Comparison of ENCODE assay signal across 15 cellular contexts in the genomic region with DNA sequence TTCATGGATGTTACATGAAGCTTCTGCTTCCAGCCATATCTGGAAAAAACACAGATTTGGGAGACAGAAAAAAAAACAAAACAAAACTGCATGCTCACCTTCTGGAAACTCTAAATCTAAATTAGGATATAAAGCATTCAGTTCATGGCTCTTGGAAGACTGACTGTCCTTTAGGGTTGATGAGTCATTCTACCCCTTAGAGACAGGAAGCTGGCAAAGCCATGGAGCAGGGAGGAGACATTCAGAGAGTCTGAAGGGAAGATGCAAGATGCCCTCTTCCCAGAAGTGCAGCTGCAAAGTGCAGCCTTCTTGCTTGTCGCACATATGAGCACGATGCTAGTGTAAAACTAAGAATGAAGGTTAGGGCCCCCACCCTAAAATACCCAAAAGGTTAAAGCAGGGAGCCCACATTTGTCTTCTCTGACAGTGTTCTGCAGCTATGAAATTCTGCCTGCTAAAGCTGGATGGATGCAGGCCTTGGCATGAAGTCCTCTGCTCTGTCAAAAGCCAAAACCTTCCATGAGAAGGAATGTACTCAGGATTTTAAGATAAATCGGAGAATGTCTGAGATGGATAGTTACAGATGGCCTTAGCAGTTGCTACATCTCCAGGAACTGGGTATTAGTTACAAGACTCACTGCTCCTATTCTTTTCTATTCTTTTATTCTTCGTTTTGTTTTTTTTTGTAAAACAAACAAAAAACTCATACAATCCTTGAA.
DNase-seq lines count a peak whose midpoint lies in the region; ATAC-seq, FAIRE-seq and TF ChIP-seq lines count a peak whose summit lies in the region.
"Had no signal": no experiment of that assay in that cellular context is flagged by ENCODE, and none has a peak within 500 bp of the region (broad histone marks: within the 10 kb centered on the region; RNA-seq: fewer than 3 reads in every experiment).

No MANE protein-coding gene starts in this region.

- no peaks in the 10 kb centered on the region for H3K9me1 ChIP-seq in K562 (ENCODE audit: control insufficient read depth, insufficient read depth, low read length)

- H3K4me3 ChIP-seq in K562 = no peak overlapping the region
- no peak overlapping the region for H3K4me3 ChIP-seq in kidney epithelial cell (ENCODE audit: low read depth, low read length)

- no peak for TF ChIP-seq POLR2A in K562 (conservative IDR thresholded peaks at IDR 0.05)

- intact Hi-C loops in K562 (cut with micrococcal nuclease) = no loop called here

- no peaks in the 10 kb centered on the region for H4K20me1 ChIP-seq in K562 (replicated peaks; ENCODE audit: control insufficient read depth, insufficient read depth, low read length)

- H3K27me3 ChIP-seq in K562 (ENCODE audit: control insufficient read depth in 2 of 2, insufficient read depth in 2 of 2, low read length in 2 of 2) (peaks cover 0 to 14% of the 10 kb centered on the region in 2 experiments; a peak in 2 of 5 replicates), kidney epithelial cell (ENCODE audit: control insufficient read depth, insufficient read depth, low read length) (no peaks in the 10 kb centered on the region)

- no peaks in the 10 kb centered on the region for H3K4me1 ChIP-seq in K562 (replicated peaks in 1 of 2; ENCODE audit: control insufficient read depth in 2 of 2, insufficient read depth in 2 of 2, low read length in 2 of 2)

- no peak for TF ChIP-seq CTCF in K562 (IDR thresholded peaks at IDR 0.05 in 2 of 3, conservative IDR thresholded peaks at IDR 0.05 in 1 of 3; ENCODE audit: insufficient read depth in 2 of 3, low read depth in 1 of 3, low read length in 3 of 3)
- TF ChIP-seq CTCF in kidney epithelial cell (IDR thresholded peaks at IDR 0.05; ENCODE audit: insufficient read depth, low read length, poor library complexity, severe bottlenecking) = no peak

- no peak overlapping the region for H3K27ac ChIP-seq in K562 (ENCODE audit: extremely low read depth, low read depth, low read length)

- in situ Hi-C loops in K562 (cut with MboI) = no loop called here

- no peak for TF ChIP-seq EP300 in K562 (IDR thresholded peaks at IDR 0.05; ENCODE audit: low read length)

- H3K9ac ChIP-seq in K562 (ENCODE audit: insufficient read depth in 1 of 2, low read depth in 2 of 2, low read length in 2 of 2) = no peak overlapping the region

- no peak overlapping the region for H2AFZ ChIP-seq in K562 (ENCODE audit: low read depth, low read length)

- FAIRE-seq in K562 (lab: Jason Lieb, UNC) (no peak), GM19239 (lab: Jason Lieb, UNC) (no peak)
- FAIRE-seq: endometrium had no signal

- 0% methylated on average over 4 of the region's 4 CpGs for WGBS in K562 (ENCODE audit: insufficient coverage, low coverage, missing lambda C conversion rate)

- CTCF ChIA-PET in K562 (lab: Yijun Ruan, JAX; ENCODE audit: low intra/inter-chr PET ratio) = no interaction called here

- no TSS peak for BruUV-seq in K562 (replicated peaks; lab: Mats Ljungman, UMichigan)

- H3K36me3 ChIP-seq in K562 (ENCODE audit: control insufficient read depth, insufficient read depth, low read length) = no peaks in the 10 kb centered on the region
- H3K36me3 ChIP-seq in kidney epithelial cell (ENCODE audit: control insufficient read depth, insufficient read depth, low read length) = no peaks in the 10 kb centered on the region

- DNase-seq in AG08395 (ENCODE audit: low spot score) = peak; percentile 87
- DNase-seq in Kasumi-1 (lab: John Stamatoyannopoulos, UW) = peak; percentile 16 to 34
- DNase-seq in K562 (ENCODE audit: extremely low read depth in 1 of 4, low spot score in 3 of 4) = peak in 1 of 4 experiments; percentile 8
- peak; percentile 14 for DNase-seq in kidney epithelial cell (ENCODE audit: low read depth)
- no peak for DNase-seq in GM19239 (ENCODE audit: insufficient read length, low spot score)
- no peak for DNase-seq in activated T-cell treated with anti-CD3 and anti-CD28 coated beads for 4 hours
- DNase-seq: activated CD8-positive, alpha-beta T cell treated with anti-CD3 and anti-CD28 coated beads, Interleukin-2, amount 10 ng/mL, durations not matched to agents 7 days and 5 days; activated naive CD8-positive, alpha-beta T cell treated with anti-CD3 and anti-CD28 coated beads, Interleukin-2, amount 10 ng/mL, durations not matched to agents 7 days and 5 days; CD4-positive, alpha-beta memory T cell; KBM-7; NCI-H510A treated with DMSO at 0.1 percent for 48 hours; posterior cingulate gyrus had no signal

- no peak for TF ChIP-seq RAD21 in K562 (CRISPR knock-in tag; conservative IDR thresholded peaks at IDR 0.05 in 1 of 2, IDR thresholded peaks at IDR 0.05 in 1 of 2)

- no peaks in the 10 kb centered on the region for H3K9me3 ChIP-seq in K562 (replicated peaks; ENCODE audit: control insufficient read depth, insufficient read depth, low read depth, low read length)

- POLR2A ChIA-PET in K562 (lab: Yijun Ruan, JAX) = no interaction called here

- ATAC-seq in K562 = no peak
- no peak for ATAC-seq in HG02763 (IDR thresholded peaks at IDR 0.05; ENCODE audit: unreplicated experiment)
- no peak for ATAC-seq in HG02840 (IDR thresholded peaks at IDR 0.05; ENCODE audit: low FRiP score, unreplicated experiment)
- ATAC-seq: activated CD8-positive, alpha-beta T cell treated with anti-CD3 and anti-CD28 coated beads, Interleukin-2, amount 10 ng/mL, durations not matched to agents 7 days and 5 days had no signal

- no peaks in the 10 kb centered on the region for H3K79me2 ChIP-seq in K562 (ENCODE audit: control insufficient read depth, insufficient read depth, low read length)

- H3K4me2 ChIP-seq in K562 (ENCODE audit: insufficient read depth, low read length) = no peak overlapping the region

TF ChIP-seq in K562, 482 proteins besides CTCF, POLR2A, EP300 and RAD21:
- TF ChIP-seq, protein P1, sequence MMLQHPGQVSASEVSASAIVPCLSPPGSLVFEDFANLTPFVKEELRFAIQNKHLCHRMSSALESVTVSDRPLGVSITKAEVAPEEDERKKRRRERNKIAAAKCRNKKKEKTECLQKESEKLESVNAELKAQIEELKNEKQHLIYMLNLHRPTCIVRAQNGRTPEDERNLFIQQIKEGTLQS (IDR thresholded peaks at IDR 0.05) = peak; percentile 40
- TF ChIP-seq, protein P1 (CRISPR knock-in tag; conservative IDR thresholded peaks at IDR 0.05) = no peak
- TF ChIP-seq CREB1 (IDR thresholded peaks at IDR 0.05) = no peak
- no peak for TF ChIP-seq CREB1 (CRISPR knock-in tag; IDR thresholded peaks at IDR 0.05)
- no peak for TF ChIP-seq RNF2 (IDR thresholded peaks at IDR 0.05)
- no peak for TF ChIP-seq NR2C2 (CRISPR knock-in tag; IDR thresholded peaks at IDR 0.05)
- TF ChIP-seq NR2C2 (tag; IDR thresholded peaks at IDR 0.05) = no peak
- TF ChIP-seq, protein P2, sequence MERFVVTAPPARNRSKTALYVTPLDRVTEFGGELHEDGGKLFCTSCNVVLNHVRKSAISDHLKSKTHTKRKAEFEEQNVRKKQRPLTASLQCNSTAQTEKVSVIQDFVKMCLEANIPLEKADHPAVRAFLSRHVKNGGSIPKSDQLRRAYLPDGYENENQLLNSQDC (CRISPR knock-in tag; IDR thresholded peaks at IDR 0.05) = no peak
- TF ChIP-seq, protein P3, sequence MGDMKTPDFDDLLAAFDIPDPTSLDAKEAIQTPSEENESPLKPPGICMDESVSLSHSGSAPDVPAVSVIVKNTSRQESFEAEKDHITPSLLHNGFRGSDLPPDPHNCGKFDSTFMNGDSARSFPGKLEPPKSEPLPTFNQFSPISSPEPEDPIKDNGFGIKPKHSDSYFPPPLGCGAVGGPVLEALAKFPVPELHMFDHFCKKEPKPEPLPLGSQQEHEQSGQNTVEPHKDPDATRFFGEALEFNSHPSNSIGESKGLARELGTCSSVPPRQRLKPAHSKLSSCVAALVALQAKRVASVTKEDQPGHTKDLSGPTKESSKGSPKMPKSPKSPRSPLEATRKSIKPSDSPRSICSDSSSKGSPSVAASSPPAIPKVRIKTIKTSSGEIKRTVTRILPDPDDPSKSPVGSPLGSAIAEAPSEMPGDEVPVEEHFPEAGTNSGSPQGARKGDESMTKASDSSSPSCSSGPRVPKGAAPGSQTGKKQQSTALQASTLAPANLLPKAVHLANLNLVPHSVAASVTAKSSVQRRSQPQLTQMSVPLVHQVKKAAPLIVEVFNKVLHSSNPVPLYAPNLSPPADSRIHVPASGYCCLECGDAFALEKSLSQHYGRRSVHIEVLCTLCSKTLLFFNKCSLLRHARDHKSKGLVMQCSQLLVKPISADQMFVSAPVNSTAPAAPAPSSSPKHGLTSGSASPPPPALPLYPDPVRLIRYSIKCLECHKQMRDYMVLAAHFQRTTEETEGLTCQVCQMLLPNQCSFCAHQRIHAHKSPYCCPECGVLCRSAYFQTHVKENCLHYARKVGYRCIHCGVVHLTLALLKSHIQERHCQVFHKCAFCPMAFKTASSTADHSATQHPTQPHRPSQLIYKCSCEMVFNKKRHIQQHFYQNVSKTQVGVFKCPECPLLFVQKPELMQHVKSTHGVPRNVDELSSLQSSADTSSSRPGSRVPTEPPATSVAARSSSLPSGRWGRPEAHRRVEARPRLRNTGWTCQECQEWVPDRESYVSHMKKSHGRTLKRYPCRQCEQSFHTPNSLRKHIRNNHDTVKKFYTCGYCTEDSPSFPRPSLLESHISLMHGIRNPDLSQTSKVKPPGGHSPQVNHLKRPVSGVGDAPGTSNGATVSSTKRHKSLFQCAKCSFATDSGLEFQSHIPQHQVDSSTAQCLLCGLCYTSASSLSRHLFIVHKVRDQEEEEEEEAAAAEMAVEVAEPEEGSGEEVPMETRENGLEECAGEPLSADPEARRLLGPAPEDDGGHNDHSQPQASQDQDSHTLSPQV (IDR thresholded peaks at IDR 0.05) = no peak
- peak; percentile 32; the same call in 1 of the 2 replicates for TF ChIP-seq JUND (IDR thresholded peaks at IDR 0.05; ENCODE audit: borderline replicate concordance, low read depth, low read length)
- TF ChIP-seq JUND (tag; IDR thresholded peaks at IDR 0.05; ENCODE audit: borderline replicate concordance, low read depth, low read length) = no peak

Comparison
In these comparisons a context has a peak if more than half of its experiments do, and no peak if none do; other contexts are left out.
1. DNase-seq: peak in AG08395 (single experiment), Kasumi-1 (2 of 2) and kidney epithelial cell (single experiment); none in GM19239 (single experiment) and activated T-cell treated with anti-CD3 and anti-CD28 coated beads for 4 hours (single experiment).